21 cellular contexts compared by ENCODE assay signal in the genomic region with DNA sequence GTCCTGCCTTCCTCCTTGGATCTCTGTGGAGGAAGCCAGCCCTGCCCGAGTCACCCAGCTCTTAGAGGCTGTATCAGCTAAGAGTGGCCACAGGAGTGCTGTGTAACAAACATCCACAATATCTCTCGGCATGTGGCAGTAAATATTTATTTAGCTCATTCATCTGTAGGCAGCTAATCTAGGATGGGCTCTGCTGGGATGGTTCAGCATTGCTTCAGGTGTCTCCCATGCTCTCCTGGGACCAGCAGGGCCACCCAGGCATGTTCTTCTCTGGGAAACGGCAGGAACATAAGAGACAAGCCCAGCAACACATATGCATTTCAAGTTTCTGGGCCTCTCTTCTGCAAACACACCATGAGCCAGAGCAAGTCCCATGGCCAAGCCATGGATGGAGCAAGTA. TPM values are rescaled to one million over a fixed set of nuclear protein-coding genes. Genes with fewer than 3 reads are reported as not detected.
"Had no signal": no experiment of that assay in that cellular context is flagged by ENCODE, and none has a peak within 500 bp of the region (broad histone marks: within the 10 kb centered on the region; RNA-seq: fewer than 3 reads in every experiment).

No MANE protein-coding gene starts in this region.

- H3K4me1 Mint-ChIP-seq: memory B cell; neural progenitor cell; stimulated activated naive B cell treated with anti-CD40 and anti-IgM and Interleukin-4, amounts not matched to agents 10 μg/mL and 1 μg/mL and 100 μg/mL, for 72 hours had no signal

- H3K27ac Mint-ChIP-seq: memory B cell; natural killer cell treated with Interleukin-12 subunit alpha and Interleukin-12 subunit beta and Interleukin-15 and Interleukin-18, amount 100 ng/mL, for 72 hours; neural progenitor cell; stimulated activated naive B cell treated with anti-CD40 and anti-IgM and Interleukin-4, amounts not matched to agents 10 μg/mL and 1 μg/mL and 100 μg/mL, for 72 hours; stimulated activated naive CD8-positive, alpha-beta T cell treated with anti-CD3 and anti-CD28 coated beads, Interleukin-15, amount 100 ng/mL, for 72 hours had no signal

- H3K4me3 Mint-ChIP-seq: memory B cell; natural killer cell treated with Interleukin-12 subunit alpha and Interleukin-12 subunit beta and Interleukin-15 and Interleukin-18, amount 100 ng/mL, for 72 hours; neural progenitor cell; stimulated activated naive B cell treated with anti-CD40 and anti-IgM and Interleukin-4, amounts not matched to agents 10 μg/mL and 1 μg/mL and 100 μg/mL, for 72 hours; stimulated activated naive CD8-positive, alpha-beta T cell treated with anti-CD3 and anti-CD28 coated beads, Interleukin-15, amount 100 ng/mL, for 72 hours had no signal

- H3K4me3 ChIP-seq: coronary artery, heart left ventricle, lower lobe of right lung, neural progenitor cell, ovary, thoracic aorta, transverse colon had no signal

- H3K27me3 ChIP-seq: heart left ventricle, neural progenitor cell, ovary, transverse colon had no signal

- H3K27me3 Mint-ChIP-seq: stimulated activated naive CD8-positive, alpha-beta T cell treated with anti-CD3 and anti-CD28 coated beads, Interleukin-15, amount 100 ng/mL, for 72 hours had no signal

- H3K4me1 ChIP-seq: lower lobe of right lung, neural progenitor cell, transverse colon had no signal

- DNase-seq: effector CD4-positive, alpha-beta T cell; heart left ventricle; hypothalamus; lower lobe of right lung; midbrain; nucleus accumbens; ovary; right cardiac atrium; stimulated activated CD4-positive, alpha-beta T cell treated with anti-CD3 and anti-CD28 coated beads, Interleukin-2, amount 100 ng/mL, for 24 hours; stimulated activated CD4-positive, alpha-beta T cell treated with anti-CD3 and anti-CD28 coated beads, Interleukin-4, amount 100 ng/mL, for 4 hours; stimulated activated naive B cell treated with anti-CD40 and anti-IgM and Interleukin-4, amounts not matched to agents 10 μg/mL and 1 μg/mL and 100 μg/mL, for 72 hours; stimulated activated naive CD8-positive, alpha-beta T cell treated with anti-CD3 and anti-CD28 coated beads, Interleukin-15, amount 100 ng/mL, for 72 hours; substantia nigra had no signal

- H3K36me3 Mint-ChIP-seq: memory B cell; stimulated activated naive B cell treated with anti-CD40 and anti-IgM and Interleukin-4, amounts not matched to agents 10 μg/mL and 1 μg/mL and 100 μg/mL, for 72 hours had no signal

- H3K27ac ChIP-seq: coronary artery, lower lobe of right lung, neural progenitor cell, ovary, thoracic aorta, transverse colon had no signal

- ATAC-seq: heart left ventricle; left lobe of liver; lower lobe of right lung; right cardiac atrium; stimulated activated naive B cell treated with anti-CD40 and anti-IgM and Interleukin-4, amounts not matched to agents 10 μg/mL and 1 μg/mL and 100 μg/mL, for 72 hours; stimulated activated naive CD8-positive, alpha-beta T cell treated with anti-CD3 and anti-CD28 coated beads, Interleukin-15, amount 100 ng/mL, for 72 hours had no signal

- H3K36me3 ChIP-seq: lower lobe of right lung, neural progenitor cell, ovary, thoracic aorta, transverse colon had no signal

- H3K9me3 ChIP-seq: ovary, thoracic aorta had no signal

RNA-seq across cellular contexts. Expression of gene HRH2, which starts 56.1 kb away (rescaled TPM):
- total RNA-seq: dermis microvascular lymphatic vessel endothelial cell had no signal
